1 cellular context compared by ENCODE assay signal in genomic region chr5:149640350-149640999, GRCh38.
TF ChIP-seq lines count a peak whose summit lies in the region.

No MANE protein-coding gene starts in this region.

TF ChIP-seq in GM23338, 12 proteins besides CTCF, POLR2A, EP300 and RAD21 (continued from another document):
- TF ChIP-seq ZNF462 (CRISPR knock-in tag; IDR thresholded peaks at IDR 0.05) = no peak
- no peak for TF ChIP-seq STAT1 (IDR thresholded peaks at IDR 0.05; ENCODE audit: unreplicated experiment)
- TF ChIP-seq NANOG (IDR thresholded peaks at IDR 0.05; ENCODE audit: borderline replicate concordance) = no peak
- TF ChIP-seq ZNF114 (CRISPR knock-in tag; IDR thresholded peaks at IDR 0.05) = no peak
- TF ChIP-seq REST (IDR thresholded peaks at IDR 0.05; ENCODE audit: unreplicated experiment) = no peak
- TF ChIP-seq ETS1 (IDR thresholded peaks at IDR 0.05) = no peak
- TF ChIP-seq EZH2 (IDR thresholded peaks at IDR 0.05; ENCODE audit: low read depth, unreplicated experiment) = no peak
- no peak for TF ChIP-seq CREB1 (CRISPR knock-in tag; IDR thresholded peaks at IDR 0.05; ENCODE audit: low read depth)
